In the genomic region with DNA sequence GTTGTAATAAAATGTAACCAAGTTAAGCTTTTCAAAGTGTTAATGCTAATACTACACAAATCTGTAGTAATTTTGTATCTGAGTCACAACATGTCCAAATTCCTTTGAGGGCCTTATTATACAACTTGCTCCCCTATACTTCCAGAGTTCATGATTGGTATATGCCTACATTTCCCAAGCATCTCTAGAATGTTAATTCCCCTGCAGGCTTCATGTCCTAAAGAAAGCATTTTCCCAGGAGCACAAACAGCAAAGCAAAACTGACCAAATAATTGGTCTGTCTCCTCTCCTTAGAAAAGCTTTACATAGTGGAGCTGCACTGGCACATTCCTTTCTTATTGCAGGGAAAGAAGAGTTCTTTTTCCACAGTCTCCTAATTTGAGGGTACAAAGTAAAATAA, we compare ENCODE assay signal across 23 cellular contexts. TPM values are rescaled to one million over a fixed set of nuclear protein-coding genes. Genes with fewer than 3 reads are reported as not detected.
DNase-seq lines count a peak whose midpoint lies in the region; ATAC-seq, FAIRE-seq and TF ChIP-seq lines count a peak whose summit lies in the region.
"Had no signal": no experiment of that assay in that cellular context is flagged by ENCODE, and none has a peak within 500 bp of the region (broad histone marks: within the 10 kb centered on the region; RNA-seq: fewer than 3 reads in every experiment).

No MANE protein-coding gene starts in this region.

- no peak overlapping the region for H3K18ac ChIP-seq in mesendoderm (ENCODE audit: low read length)

- peaks cover 8 to 15% of the 10 kb centered on the region in 2 donors for H3K4me1 Mint-ChIP-seq in stimulated activated naive B cell treated with anti-CD40 and anti-IgM and Interleukin-4, amounts not matched to agents 10 μg/mL and 1 μg/mL and 100 μg/mL, for 72 hours

- H3K79me2 ChIP-seq in mammary epithelial cell (ENCODE audit: insufficient read depth, low read length) (peaks cover 85% of the 10 kb centered on the region), K562 (ENCODE audit: control insufficient read depth, insufficient read depth, low read length) (peaks cover 41% of the 10 kb centered on the region), mesendoderm (ENCODE audit: control insufficient read depth, insufficient read depth, low read length) (peaks cover 21% of the 10 kb centered on the region)

- CTCF ChIA-PET in mammary epithelial cell (lab: Charles Lee; ENCODE audit: low non-redundant PET) (no interaction called here), K562 (lab: Yijun Ruan, JAX; ENCODE audit: low intra/inter-chr PET ratio) (no interaction called here)

- no peak overlapping the region for H3K4me3 Mint-ChIP-seq in stimulated activated naive B cell treated with anti-CD40 and anti-IgM and Interleukin-4, amounts not matched to agents 10 μg/mL and 1 μg/mL and 100 μg/mL, for 72 hours
- H3K4me3 Mint-ChIP-seq: activated CD4-positive, alpha-beta T cell treated with anti-CD3 and anti-CD28 coated beads, Interleukin-2, amount 10 ng/mL, durations not matched to agents 7 days and 5 days; memory B cell; naive thymus-derived CD8-positive, alpha-beta T cell had no signal

- H2BK5ac ChIP-seq in mesendoderm (ENCODE audit: low read length): no peak overlapping the region

- H4K20me1 ChIP-seq in mammary epithelial cell (ENCODE audit: insufficient read depth, low read length): no peaks in the 10 kb centered on the region
- H4K20me1 ChIP-seq in K562 (replicated peaks; ENCODE audit: control insufficient read depth, insufficient read depth, low read length): no peaks in the 10 kb centered on the region

- H2BK15ac ChIP-seq in mesendoderm (replicated peaks; ENCODE audit: low read depth): no peak overlapping the region

- H3K4me2 ChIP-seq in mammary epithelial cell (ENCODE audit: insufficient read depth, low read depth, low read length) (peak overlapping the region; percentile 78), K562 (ENCODE audit: insufficient read depth, low read length) (no peak overlapping the region), mesendoderm (ENCODE audit: low read length) (no peak overlapping the region)
- H3K4me2 ChIP-seq: KMS-11 had no signal

- H3K23ac ChIP-seq in mesendoderm (ENCODE audit: low read length): no peak overlapping the region

- H3K4ac ChIP-seq in mesendoderm (ENCODE audit: low read depth, low read length): no peak overlapping the region

- no peak overlapping the region for H3K56ac ChIP-seq in mesendoderm (ENCODE audit: low read length)

- DNase-seq in mammary epithelial cell (no peak), breast epithelium (ENCODE audit: low spot score in 2 of 2) (no peak), K562 (ENCODE audit: extremely low read depth in 1 of 4, low spot score in 3 of 4) (no peak), mesendoderm (peak; percentile 48), substantia nigra (lab: John Stamatoyannopoulos, UW) (no peak), NCI-H748 treated with DMSO at 0.1 percent for 48 hours (lab: John Stamatoyannopoulos, UW) (no peak), suprapubic skin (ENCODE audit: low spot score in 2 of 2) (no peak)
- DNase-seq in stimulated activated naive B cell treated with anti-CD40 and anti-IgM and Interleukin-4, amounts not matched to agents 10 μg/mL and 1 μg/mL and 100 μg/mL, for 72 hours: no peak
- DNase-seq: activated CD4-positive, alpha-beta T cell treated with anti-CD3 and anti-CD28 coated beads, Interleukin-2, amount 10 ng/mL, durations not matched to agents 7 days and 5 days; DND-41; MV-4-11; naive thymus-derived CD8-positive, alpha-beta T cell; NCI-H1694; NCI-H69; pancreas; RPMI8226; stimulated activated naive CD4-positive, alpha-beta T cell had no signal

- in situ Hi-C loops in mammary epithelial cell (cut with MboI; ENCODE audit: low sequenced_read_pairs in 2 of 2) (no loop called here), K562 (cut with MboI) (no loop called here)

- POLR2A ChIA-PET in K562 (lab: Yijun Ruan, JAX): interaction anchor here (1.1 to 1.8 kb wide), 2 partner anchors 10 to 14 kb away, joined by 3 to 7 read pairs; no protein-coding TSS in a partner anchor

- no peak for TF ChIP-seq POLR2A in breast epithelium (IDR thresholded peaks at IDR 0.05)
- no peak for TF ChIP-seq POLR2A in K562 (conservative IDR thresholded peaks at IDR 0.05)
- TF ChIP-seq POLR2A in suprapubic skin (IDR thresholded peaks at IDR 0.05): no peak

- no peak overlapping the region for H2AK5ac ChIP-seq in mesendoderm (ENCODE audit: low read length)

- no peak overlapping the region for H2BK120ac ChIP-seq in mesendoderm (ENCODE audit: low read depth, low read length)

- H3K9me1 ChIP-seq in K562 (ENCODE audit: control insufficient read depth, insufficient read depth, low read length): no peaks in the 10 kb centered on the region

- H3K27me3 ChIP-seq in mammary epithelial cell (ENCODE audit: insufficient read depth, low read length) (no peaks in the 10 kb centered on the region), breast epithelium (no peaks in the 10 kb centered on the region), K562 (ENCODE audit: control insufficient read depth in 2 of 2, insufficient read depth in 2 of 2, low read length in 2 of 2) (no peaks in the 10 kb centered on the region), mesendoderm (ENCODE audit: insufficient read depth, low read length, poor library complexity) (no peaks in the 10 kb centered on the region), suprapubic skin (no peaks in the 10 kb centered on the region)
- H3K27me3 ChIP-seq: pancreas had no signal

- no peak for TF ChIP-seq EP300 in K562 (IDR thresholded peaks at IDR 0.05; ENCODE audit: low read length)
- no peak for TF ChIP-seq EP300 in suprapubic skin (IDR thresholded peaks at IDR 0.05)

- H2AFZ ChIP-seq in mammary epithelial cell (ENCODE audit: low read depth, low read length) (no peak overlapping the region), K562 (ENCODE audit: low read depth, low read length) (no peak overlapping the region)

- peaks cover 2 to 12% of the 10 kb centered on the region in 2 donors for H3K36me3 Mint-ChIP-seq in stimulated activated naive B cell treated with anti-CD40 and anti-IgM and Interleukin-4, amounts not matched to agents 10 μg/mL and 1 μg/mL and 100 μg/mL, for 72 hours

- peaks cover 22% of the 10 kb centered on the region for H3K4me1 ChIP-seq in mammary epithelial cell (ENCODE audit: insufficient read depth, low read length)
- peaks cover 0 to 4% of the 10 kb centered on the region in 2 donors for H3K4me1 ChIP-seq in breast epithelium
- H3K4me1 ChIP-seq in K562 (replicated peaks in 1 of 2; ENCODE audit: control insufficient read depth in 2 of 2, insufficient read depth in 2 of 2, low read length in 2 of 2): peaks cover 4 to 6% of the 10 kb centered on the region in 2 experiments; a peak in 4 of 5 replicates
- peaks cover 4% of the 10 kb centered on the region for H3K4me1 ChIP-seq in mesendoderm (ENCODE audit: control insufficient read depth, low read depth, low read length)
- H3K4me1 ChIP-seq in suprapubic skin: peaks cover 27% of the 10 kb centered on the region

- ATAC-seq in K562: no peak
- ATAC-seq in stimulated activated naive B cell treated with anti-CD40 and anti-IgM and Interleukin-4, amounts not matched to agents 10 μg/mL and 1 μg/mL and 100 μg/mL, for 72 hours (replicated peaks): no peak
- ATAC-seq: activated naive CD4-positive, alpha-beta T cell treated with anti-CD3 and anti-CD28 coated beads, Interleukin-2, amount 50 U/mL, for 72 hours; naive thymus-derived CD8-positive, alpha-beta T cell; pancreas had no signal

- no peak for TF ChIP-seq CTCF in mammary epithelial cell (conservative IDR thresholded peaks at IDR 0.05 in 1 of 2, IDR thresholded peaks at IDR 0.05 in 1 of 2; ENCODE audit: extremely low read depth in 1 of 2, insufficient read depth in 1 of 2, low read depth in 1 of 2, low read length in 2 of 2)
- no peak for TF ChIP-seq CTCF in breast epithelium (IDR thresholded peaks at IDR 0.05)
- TF ChIP-seq CTCF in K562 (IDR thresholded peaks at IDR 0.05 in 2 of 3, conservative IDR thresholded peaks at IDR 0.05 in 1 of 3; ENCODE audit: insufficient read depth in 2 of 3, low read depth in 1 of 3, low read length in 3 of 3): no peak
- TF ChIP-seq CTCF in suprapubic skin (IDR thresholded peaks at IDR 0.05): no peak

- H3K36me3 ChIP-seq in mammary epithelial cell (ENCODE audit: insufficient read depth, low read length) (no peaks in the 10 kb centered on the region), breast epithelium (no peaks in the 10 kb centered on the region), K562 (ENCODE audit: control insufficient read depth, insufficient read depth, low read length) (no peaks in the 10 kb centered on the region; the same call in 2 of the 3 replicates), mesendoderm (ENCODE audit: control insufficient read depth, insufficient read depth, low read length) (no peaks in the 10 kb centered on the region), suprapubic skin (no peaks in the 10 kb centered on the region)
- H3K36me3 ChIP-seq: pancreas had no signal

- dilution Hi-C loops in mammary epithelial cell (cut with HindIII; ENCODE audit: low sequenced_read_pairs): no loop called here

- peak; percentile 35 for FAIRE-seq in K562 (lab: Jason Lieb, UNC)

- H3K9me3 ChIP-seq in mammary epithelial cell (replicated peaks; ENCODE audit: insufficient read depth, low read length): no peaks in the 10 kb centered on the region
- H3K9me3 ChIP-seq in breast epithelium: no peaks in the 10 kb centered on the region
- no peaks in the 10 kb centered on the region for H3K9me3 ChIP-seq in K562 (replicated peaks; ENCODE audit: control insufficient read depth, insufficient read depth, low read depth, low read length)
- H3K9me3 ChIP-seq in suprapubic skin: no peaks in the 10 kb centered on the region
- H3K9me3 ChIP-seq: pancreas had no signal

- no peak overlapping the region for H4K5ac ChIP-seq in mesendoderm (ENCODE audit: low read length)

- no TSS peak for BruUV-seq in mammary epithelial cell (replicated peaks; lab: Mats Ljungman, UMichigan)
- BruUV-seq in K562 (replicated peaks; lab: Mats Ljungman, UMichigan): no TSS peak

- TF ChIP-seq RAD21 in K562 (CRISPR knock-in tag; conservative IDR thresholded peaks at IDR 0.05 in 1 of 2, IDR thresholded peaks at IDR 0.05 in 1 of 2): no peak

- H3K79me1 ChIP-seq in mesendoderm (ENCODE audit: low read length): peaks cover 9% of the 10 kb centered on the region

- intact Hi-C loops in mammary epithelial cell (cut with micrococcal nuclease): no loop called here
- intact Hi-C loops in breast epithelium (cut with DNase I; ENCODE audit: low total_unique reads): no loop called here
- intact Hi-C loops in K562 (cut with micrococcal nuclease): no loop called here

- H3K27me3 Mint-ChIP-seq in stimulated activated naive B cell treated with anti-CD40 and anti-IgM and Interleukin-4, amounts not matched to agents 10 μg/mL and 1 μg/mL and 100 μg/mL, for 72 hours: no peaks in the 10 kb centered on the region
- H3K27me3 Mint-ChIP-seq: memory B cell had no signal

- no peak overlapping the region for H3K4me3 ChIP-seq in mammary epithelial cell (replicated peaks in 1 of 3; ENCODE audit: insufficient read depth in 1 of 3, low read depth in 2 of 3, low read length in 3 of 3)
- no peak overlapping the region for H3K4me3 ChIP-seq in breast epithelium
- no peak overlapping the region for H3K4me3 ChIP-seq in K562
- H3K4me3 ChIP-seq in mesendoderm (ENCODE audit: low read length): no peak overlapping the region
- no peak overlapping the region for H3K4me3 ChIP-seq in suprapubic skin
- H3K4me3 ChIP-seq: pancreas, skin epidermis had no signal

- no peak overlapping the region for H3K27ac Mint-ChIP-seq in stimulated activated naive B cell treated with anti-CD40 and anti-IgM and Interleukin-4, amounts not matched to agents 10 μg/mL and 1 μg/mL and 100 μg/mL, for 72 hours
- H3K27ac Mint-ChIP-seq: activated CD4-positive, alpha-beta T cell treated with anti-CD3 and anti-CD28 coated beads, Interleukin-2, amount 10 ng/mL, durations not matched to agents 7 days and 5 days; activated naive CD4-positive, alpha-beta T cell treated with anti-CD3 and anti-CD28 coated beads, Interleukin-2, amount 50 U/mL, for 72 hours; memory B cell; naive thymus-derived CD8-positive, alpha-beta T cell had no signal

- H4K8ac ChIP-seq in mesendoderm (ENCODE audit: low read depth, low read length): no peak overlapping the region

- H3K27ac ChIP-seq in mammary epithelial cell (ENCODE audit: insufficient read depth, low read depth, low read length): no peak overlapping the region
- H3K27ac ChIP-seq in breast epithelium: no peak overlapping the region
- H3K27ac ChIP-seq in K562 (ENCODE audit: extremely low read depth, low read depth, low read length): no peak overlapping the region
- H3K27ac ChIP-seq in mesendoderm (ENCODE audit: low read depth, low read length): no peak overlapping the region
- H3K27ac ChIP-seq in substantia nigra (ENCODE audit: low read depth, low read length, poor library complexity, severe bottlenecking): no peak overlapping the region
- no peak overlapping the region for H3K27ac ChIP-seq in suprapubic skin
- H3K27ac ChIP-seq: KMS-11, pancreas, skin epidermis, VCaP had no signal

- H3K9ac ChIP-seq in mammary epithelial cell (ENCODE audit: insufficient read depth, low read length) (no peak overlapping the region), K562 (ENCODE audit: insufficient read depth in 1 of 2, low read depth in 2 of 2, low read length in 2 of 2) (no peak overlapping the region), mesendoderm (ENCODE audit: low read length) (no peak overlapping the region)
- H3K9ac ChIP-seq: KMS-11 had no signal

- no peaks in the 10 kb centered on the region for H3K9me3 Mint-ChIP-seq in stimulated activated naive B cell treated with anti-CD40 and anti-IgM and Interleukin-4, amounts not matched to agents 10 μg/mL and 1 μg/mL and 100 μg/mL, for 72 hours
- H3K9me3 Mint-ChIP-seq: activated CD4-positive, alpha-beta T cell treated with anti-CD3 and anti-CD28 coated beads, Interleukin-2, amount 10 ng/mL, durations not matched to agents 7 days and 5 days; activated naive CD4-positive, alpha-beta T cell treated with anti-CD3 and anti-CD28 coated beads, Interleukin-2, amount 50 U/mL, for 72 hours; memory B cell; naive thymus-derived CD8-positive, alpha-beta T cell had no signal

RNA-seq across cellular contexts. Expression of a gene that starts 3.7 kb away (rescaled TPM):
- total RNA-seq in mammary epithelial cell (10 to 100 TPM; 46.2 to 53.3 TPM), breast epithelium (10 to 100 TPM; 19.7 to 28.4 (median 19.7) TPM), K562 (2014; rRNA removed) (8.4 and 11.5 TPM in 2 replicates), K562 (2014; rRNA removed; fragmentation: Illumina TruSeq; extraction: Trizol) (11.6 and 15.9 TPM in 2 replicates), K562 (2015; rRNA removed; fragmentation: Illumina TruSeq; extraction: Trizol) (17.4 and 17.7 TPM in 2 replicates), K562 (2021) (13.1 and 14.2 TPM in 2 replicates), suprapubic skin (10 to 100 TPM; 11.6 to 24.9 (median 19.1) TPM)
- polyA plus RNA-seq in mammary epithelial cell (15.1 TPM), K562 (2011; rRNA removed) (11.8 and 14.0 TPM in 2 replicates), K562 (2014; fragmentation: Illumina TruSeq; extraction: Trizol) (12.7 and 13.9 TPM in 2 replicates), K562 (2014; fragmentation: Nextera tagmentation; extraction: Ambion mirVana) (1 to 10 TPM; 5.2 to 8.1 TPM), K562 (2014; rRNA removed) (11.4 and 17.3 TPM in 2 replicates)
- polyA minus RNA-seq in mammary epithelial cell: 45.7 TPM
- total RNA-seq in K562 (2011; cell fraction: chromatin; rRNA removed; ENCODE audit: low replicate concordance): 26.1 and 44.1 TPM in 2 replicates
- total RNA-seq in K562 (2011; cell fraction: nucleolus; rRNA removed): 10.0 and 11.4 TPM in 2 replicates
- total RNA-seq in K562 (2011; cell fraction: nucleoplasm; rRNA removed): 17.3 and 26.9 TPM in 2 replicates
- 6.4 and 8.6 TPM in 2 replicates for polyA plus RNA-seq in K562 (2011; cell fraction: cytosol; rRNA removed)
- 13.5 and 17.5 TPM in 2 replicates for polyA plus RNA-seq in K562 (2011; cell fraction: nucleus; rRNA removed)
- polyA plus RNA-seq in K562 (2012): 12.1 TPM in 2 replicates
- 22.2 and 23.7 TPM in 2 replicates for polyA minus RNA-seq in K562 (2011; rRNA and poly(A)+ RNA removed)
- polyA minus RNA-seq in K562 (2011; cell fraction: cytosol; rRNA and poly(A)+ RNA removed): 5.0 and 8.1 TPM in 2 replicates
- polyA minus RNA-seq in K562 (2011; cell fraction: nucleus; rRNA and poly(A)+ RNA removed): 13.6 and 22.4 TPM in 2 replicates
- 20.7 TPM for polyA plus RNA-seq in mesendoderm (2013, experiment 1 of 2)
- polyA plus RNA-seq in mesendoderm (2013, experiment 2 of 2): 20.9 TPM

RNA-seq across cellular contexts. Expression of a gene that starts 29.3 kb away (rescaled TPM):
- 1 to 10 TPM; 3.5 to 5.7 TPM for total RNA-seq in mammary epithelial cell
- polyA plus RNA-seq in mammary epithelial cell: 3.1 TPM
- 10.0 TPM for polyA minus RNA-seq in mammary epithelial cell
- 1 to 10 TPM in 2 of 3 donors, under 1 TPM in 1; 0.33 to 4.6 (median 2.2) TPM for total RNA-seq in breast epithelium
- not detected in 2 replicates for total RNA-seq in K562 (2011; cell fraction: chromatin; rRNA removed; ENCODE audit: low replicate concordance)
- not detected in 2 replicates for total RNA-seq in K562 (2011; cell fraction: nucleolus; rRNA removed)
- not detected in 2 replicates for total RNA-seq in K562 (2011; cell fraction: nucleoplasm; rRNA removed)
- not detected in 2 replicates for total RNA-seq in K562 (2014; rRNA removed)
- total RNA-seq in K562 (2014; rRNA removed; fragmentation: Illumina TruSeq; extraction: Trizol): not detected in 2 replicates
- total RNA-seq in K562 (2015; rRNA removed; fragmentation: Illumina TruSeq; extraction: Trizol): 0.19 TPM in 1 of 2 replicates, not detected in the other
- not detected in 2 replicates for total RNA-seq in K562 (2021)
- not detected in 2 replicates for polyA plus RNA-seq in K562 (2011; rRNA removed)
- not detected in 2 replicates for polyA plus RNA-seq in K562 (2011; cell fraction: cytosol; rRNA removed)
- polyA plus RNA-seq in K562 (2011; cell fraction: nucleus; rRNA removed): not detected in 2 replicates
- 0.13 and 0.18 TPM in 2 replicates for polyA plus RNA-seq in K562 (2012)
- not detected in 2 replicates for polyA plus RNA-seq in K562 (2014; fragmentation: Illumina TruSeq; extraction: Trizol)
- polyA plus RNA-seq in K562 (2014; fragmentation: Nextera tagmentation; extraction: Ambion mirVana): not detected
- polyA plus RNA-seq in K562 (2014; rRNA removed): not detected in 2 replicates
- not detected in 2 replicates for polyA minus RNA-seq in K562 (2011; rRNA and poly(A)+ RNA removed)
- not detected in 2 replicates for polyA minus RNA-seq in K562 (2011; cell fraction: cytosol; rRNA and poly(A)+ RNA removed)
- not detected in 2 replicates for polyA minus RNA-seq in K562 (2011; cell fraction: nucleus; rRNA and poly(A)+ RNA removed)
- 0.04 TPM for polyA plus RNA-seq in mesendoderm (2013, experiment 1 of 2)
- 0.07 TPM for polyA plus RNA-seq in mesendoderm (2013, experiment 2 of 2)
- under 1 TPM; 0.13 to 0.97 (median 0.66) TPM for total RNA-seq in suprapubic skin
- total RNA-seq: activated CD4-positive, alpha-beta T cell treated with anti-CD3 and anti-CD28 coated beads, Interleukin-2, amount 10 ng/mL, durations not matched to agents 7 days and 5 days; activated naive CD4-positive, alpha-beta T cell treated with anti-CD3 and anti-CD28 coated beads, Interleukin-2, amount 50 U/mL, for 72 hours; naive thymus-derived CD8-positive, alpha-beta T cell; T-helper 2 cell treated with Interferon-gamma antibody and Interleukin-4, amounts not matched to agents 100 ng/mL and 5 ng/mL, for 36 hours had no signal
- polyA plus RNA-seq: naive thymus-derived CD8-positive, alpha-beta T cell had no signal
